In the genomic region with DNA sequence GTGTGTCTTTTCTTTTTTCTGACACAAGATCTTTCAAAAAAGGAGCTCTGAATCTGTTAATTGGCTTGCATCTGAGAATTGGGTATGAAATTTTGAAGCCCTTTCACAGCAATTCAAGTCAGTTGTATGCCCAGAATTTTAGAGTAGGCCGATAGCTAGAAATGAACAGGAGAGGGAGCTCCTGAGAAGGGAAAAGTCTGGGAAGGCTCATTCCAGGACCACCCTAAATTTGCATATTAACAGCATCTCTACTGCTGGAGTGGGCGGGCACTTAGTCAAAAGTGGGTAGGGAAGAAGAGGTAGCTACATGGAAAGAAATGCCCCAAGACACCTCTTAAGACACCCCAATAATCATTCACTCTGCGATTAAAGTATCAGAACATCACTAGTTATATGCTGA, we compare ENCODE assay signal across 17 cellular contexts.
DNase-seq lines count a peak whose midpoint lies in the region; ATAC-seq, FAIRE-seq and TF ChIP-seq lines count a peak whose summit lies in the region.
"Had no signal": no experiment of that assay in that cellular context is flagged by ENCODE, and none has a peak within 500 bp of the region (broad histone marks: within the 10 kb centered on the region; RNA-seq: fewer than 3 reads in every experiment).

No MANE protein-coding gene starts in this region.

- H3K27ac ChIP-seq in colonic mucosa, result no peak overlapping the region
- H3K27ac ChIP-seq: left lung, SJSA1, thoracic aorta had no signal

- no peaks in the 10 kb centered on the region for H3K9me2 ChIP-seq in Loucy (replicated peaks; ENCODE audit: low read depth, low read length)

- H3K9ac ChIP-seq in Loucy (ENCODE audit: low read depth, low read length, poor library complexity, severe bottlenecking) (no peak overlapping the region), colonic mucosa (ENCODE audit: low read depth in 2 of 2, low read length in 2 of 2) (no peak overlapping the region)

- TF ChIP-seq CTCF in Loucy (conservative IDR thresholded peaks at IDR 0.05; ENCODE audit: low read length) (peak; percentile 38), bronchial epithelial cell (IDR thresholded peaks at IDR 0.05; ENCODE audit: insufficient read depth, low read length, severe bottlenecking) (peak; percentile 36), nephron progenitor cell (IDR thresholded peaks at IDR 0.05) (peak; percentile 24), colonic mucosa (IDR thresholded peaks at IDR 0.05) (no peak)

- intact Hi-C loops in colonic mucosa (cut with DNase I), result loop anchor here (5.0 kb wide), 1 partner anchor 421 kb away; no protein-coding TSS in a partner anchor

- no peaks in the 10 kb centered on the region for H3K36me3 Mint-ChIP-seq in nephron progenitor cell (ENCODE audit: low read depth)
- H3K36me3 Mint-ChIP-seq: activated naive CD8-positive, alpha-beta T cell; naive B cell had no signal

- H3F3A ChIP-seq in Loucy (ENCODE audit: low read depth), result no peaks in the 10 kb centered on the region

- no peak overlapping the region for H2AFZ ChIP-seq in Loucy (ENCODE audit: low read length)

- H3K79me2 ChIP-seq in Loucy (ENCODE audit: insufficient read depth, low read length), result no peaks in the 10 kb centered on the region

- H3K27me3 Mint-ChIP-seq in nephron progenitor cell (ENCODE audit: low read depth, poor library complexity), result peaks cover 7% of the 10 kb centered on the region
- H3K27me3 Mint-ChIP-seq: activated naive CD8-positive, alpha-beta T cell; naive B cell had no signal

- no peak overlapping the region for H3K27ac Mint-ChIP-seq in nephron progenitor cell
- H3K27ac Mint-ChIP-seq: activated naive CD8-positive, alpha-beta T cell; naive B cell had no signal

- H3K9me3 Mint-ChIP-seq in nephron progenitor cell, result no peaks in the 10 kb centered on the region

- H3K4me1 ChIP-seq in Loucy (ENCODE audit: insufficient read depth, low read length, poor library complexity, severe bottlenecking), result no peaks in the 10 kb centered on the region
- H3K4me1 ChIP-seq in colonic mucosa, result no peaks in the 10 kb centered on the region
- H3K4me1 ChIP-seq: left lung, SJSA1 had no signal

- H3K4me1 Mint-ChIP-seq in nephron progenitor cell, result no peaks in the 10 kb centered on the region
- H3K4me1 Mint-ChIP-seq: naive B cell had no signal

- no peaks in the 10 kb centered on the region for H4K20me1 ChIP-seq in Loucy (ENCODE audit: insufficient read depth, low read length, poor library complexity, severe bottlenecking)

- H3K9me3 ChIP-seq in Loucy (ENCODE audit: insufficient read depth, low read depth, low read length) (no peaks in the 10 kb centered on the region), colonic mucosa (no peaks in the 10 kb centered on the region)
- H3K9me3 ChIP-seq: thoracic aorta had no signal

- H3K4me3 Mint-ChIP-seq in nephron progenitor cell, result no peak overlapping the region
- H3K4me3 Mint-ChIP-seq: activated naive CD8-positive, alpha-beta T cell; naive B cell had no signal

- H3K36me3 ChIP-seq in Loucy (ENCODE audit: insufficient read depth, low read length) (no peaks in the 10 kb centered on the region), bronchial epithelial cell (ENCODE audit: control insufficient read depth, insufficient read depth, low read length) (no peaks in the 10 kb centered on the region), colonic mucosa (no peaks in the 10 kb centered on the region)
- H3K36me3 ChIP-seq: left lung, SJSA1, thoracic aorta had no signal

- H3K4me3 ChIP-seq in Loucy (ENCODE audit: low read length, poor library complexity, severe bottlenecking) (no peak overlapping the region), bronchial epithelial cell (ENCODE audit: low read depth, low read length) (no peak overlapping the region), colonic mucosa (no peak overlapping the region)
- H3K4me3 ChIP-seq: left lung, SJSA1, thoracic aorta had no signal

- no peak for FAIRE-seq in bronchial epithelial cell (lab: Jason Lieb, UNC)

- DNase-seq in NCI-H2171 treated with DMSO at 0.1 percent for 48 hours (lab: John Stamatoyannopoulos, UW) (peak; percentile 13), NCI-H2171 (lab: John Stamatoyannopoulos, UW) (no peak), bronchial epithelial cell (ENCODE audit: low read depth) (peak; percentile 10), nephron progenitor cell (peak; percentile 4), colonic mucosa (no peak)
- DNase-seq: activated CD4-positive, CD25-positive, alpha-beta regulatory T cell; central memory CD4-positive, alpha-beta T cell; head of caudate nucleus; left lung; naive B cell; NCI-H1092 treated with DMSO at 0.1 percent for 48 hours had no signal

- H3K4me2 ChIP-seq in Loucy (ENCODE audit: low read depth, low read length, poor library complexity, severe bottlenecking), result no peak overlapping the region

- ATAC-seq in HG02885 (IDR thresholded peaks at IDR 0.05; ENCODE audit: poor library complexity, unreplicated experiment), result no peak
- ATAC-seq in GM21723 (IDR thresholded peaks at IDR 0.05; ENCODE audit: unreplicated experiment), result no peak
- ATAC-seq: left lung had no signal

- H3K27me3 ChIP-seq in Loucy (ENCODE audit: insufficient read depth, low read length, poor library complexity, severe bottlenecking) (no peaks in the 10 kb centered on the region), bronchial epithelial cell (ENCODE audit: control insufficient read depth, insufficient read depth, low read length) (no peaks in the 10 kb centered on the region), colonic mucosa (no peaks in the 10 kb centered on the region)
- H3K27me3 ChIP-seq: left lung, SJSA1 had no signal

Comparison
In these comparisons a context has a peak if more than half of its experiments do, and no peak if none do; other contexts are left out.
1. DNase-seq: peak in NCI-H2171 treated with DMSO at 0.1 percent for 48 hours (single experiment), bronchial epithelial cell (single experiment) and nephron progenitor cell (single experiment); none in NCI-H2171 (single experiment) and colonic mucosa (single experiment).